ENCODE assay signal across 30 cellular contexts in the genomic region with DNA sequence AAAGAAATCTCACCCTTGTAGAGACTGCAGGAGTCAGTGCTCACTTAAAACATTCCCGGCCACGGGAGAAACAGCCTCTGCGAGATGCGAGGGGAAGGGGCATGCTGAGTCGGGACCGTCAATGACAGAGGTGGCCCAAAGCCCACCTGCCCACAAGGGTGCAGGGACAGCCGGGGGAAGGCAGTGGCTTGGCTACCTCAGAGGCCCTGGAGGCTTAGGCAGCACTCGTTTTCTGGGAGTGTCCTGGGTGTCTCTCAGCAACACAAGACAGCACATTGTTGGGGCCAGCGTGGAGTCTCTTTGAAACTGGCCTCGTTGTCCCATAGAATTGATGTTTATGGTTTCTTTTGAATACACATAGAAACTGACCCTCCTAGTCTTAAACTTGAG. TPM values are rescaled to one million over a fixed set of nuclear protein-coding genes. Genes with fewer than 3 reads are reported as not detected.
A peak's percentile ranks its signal among the peaks of the same experiment; 100 is the strongest.
DNase-seq lines count a peak whose midpoint lies in the region; ATAC-seq, FAIRE-seq and TF ChIP-seq lines count a peak whose summit lies in the region.
"Had no signal": no experiment of that assay in that cellular context is flagged by ENCODE, and none has a peak within 500 bp of the region (broad histone marks: within the 10 kb centered on the region; RNA-seq: fewer than 3 reads in every experiment).

No MANE protein-coding gene starts in this region.

- TF ChIP-seq CTCF in HepG2 (CRISPR knock-in tag; IDR thresholded peaks at IDR 0.05): no peak
- no peak for TF ChIP-seq CTCF in right lobe of liver (IDR thresholded peaks at IDR 0.05)
- no peak for TF ChIP-seq CTCF in A549 (IDR thresholded peaks at IDR 0.05)
- TF ChIP-seq CTCF in esophagus muscularis mucosa (IDR thresholded peaks at IDR 0.05): no peak
- TF ChIP-seq CTCF in brain microvascular endothelial cell (IDR thresholded peaks at IDR 0.05; ENCODE audit: low read depth, low read length, missing control alignments): no peak

- H4K20me1 ChIP-seq in HepG2 (ENCODE audit: insufficient read depth, low read length): no peaks in the 10 kb centered on the region
- H4K20me1 ChIP-seq: BLaER1 had no signal

- no peak for TF ChIP-seq EP300 in HepG2 (IDR thresholded peaks at IDR 0.05; ENCODE audit: low read depth in 2 of 2, low read length in 2 of 2)
- TF ChIP-seq EP300 in HepG2 (CRISPR knock-in tag; IDR thresholded peaks at IDR 0.05; ENCODE audit: borderline replicate concordance): no peak
- no peak for TF ChIP-seq EP300 in A549 (IDR thresholded peaks at IDR 0.05)
- TF ChIP-seq EP300 in esophagus muscularis mucosa (IDR thresholded peaks at IDR 0.05): no peak

- BruUV-seq in HepG2 (replicated peaks; lab: Mats Ljungman, UMichigan): no TSS peak

- H3K27ac ChIP-seq in HepG2 (ENCODE audit: extremely low read length, insufficient read depth, low read length) (no peak overlapping the region), right lobe of liver (no peak overlapping the region), A549 (no peak overlapping the region), esophagus muscularis mucosa (replicated peaks in 1 of 4) (no peak overlapping the region), brain microvascular endothelial cell (no peak overlapping the region)
- H3K27ac ChIP-seq: BLaER1 had no signal

- in situ Hi-C loops in HepG2 (cut with HindIII; ENCODE audit: extremely low pct_ligation_motif_present, low pct_unique_long_range_greater_than_20kb) (no loop called here), brain microvascular endothelial cell (cut with HindIII; ENCODE audit: low pct_ligation_motif_present, low sequenced_read_pairs) (no loop called here)

- no peaks in the 10 kb centered on the region for H3K36me3 ChIP-seq in HepG2 (replicated peaks in 1 of 2; ENCODE audit: control insufficient read depth in 1 of 2, insufficient read depth in 2 of 2, low read length in 2 of 2)
- H3K36me3 ChIP-seq in right lobe of liver: no peaks in the 10 kb centered on the region
- H3K36me3 ChIP-seq in esophagus muscularis mucosa: no peaks in the 10 kb centered on the region
- no peaks in the 10 kb centered on the region for H3K36me3 ChIP-seq in H7 (replicated peaks; ENCODE audit: control insufficient read depth, insufficient read depth, low read length)
- H3K36me3 ChIP-seq in brain microvascular endothelial cell (replicated peaks): no peaks in the 10 kb centered on the region
- H3K36me3 ChIP-seq: BE2C, BLaER1 had no signal

- no peaks in the 10 kb centered on the region for H3K79me2 ChIP-seq in HepG2 (ENCODE audit: insufficient read depth, low read length)

- no peak for FAIRE-seq in HepG2 (lab: Jason Lieb, UNC)
- FAIRE-seq in A549 (lab: Jason Lieb, UNC): no peak
- FAIRE-seq: A204.1, GM12878, GM12892, GM18507, GM19239 had no signal

- H3K4me2 ChIP-seq in HepG2 (ENCODE audit: low read depth, low read length) (no peak overlapping the region), A549 (no peak overlapping the region)
- H3K4me2 ChIP-seq: BLaER1 had no signal

- intact Hi-C loops in HepG2 (cut with micrococcal nuclease; ENCODE audit: unreplicated experiment): no loop called here
- intact Hi-C loops in right lobe of liver (cut with DNase I): no loop called here
- intact Hi-C loops in esophagus muscularis mucosa (cut with DNase I): no loop called here

- CTCF ChIA-PET in HepG2 (lab: Yijun Ruan, JAX; ENCODE audit: low intra/inter-chr PET ratio, low total read pairs): no interaction called here
- CTCF ChIA-PET in A549 (lab: Yijun Ruan, JAX): no interaction called here

- no peak for TF ChIP-seq POLR2A in HepG2 (IDR thresholded peaks at IDR 0.05; ENCODE audit: insufficient read depth in 1 of 2, low read depth in 2 of 2, low read length in 2 of 2)
- no peak for TF ChIP-seq POLR2A in right lobe of liver (IDR thresholded peaks at IDR 0.05)
- no peak for TF ChIP-seq POLR2A in A549 (IDR thresholded peaks at IDR 0.05; ENCODE audit: low read length)
- TF ChIP-seq POLR2A in esophagus muscularis mucosa (IDR thresholded peaks at IDR 0.05; ENCODE audit: low read depth): no peak

- H3K4me3 ChIP-seq in HepG2 (replicated peaks in 1 of 3; ENCODE audit: insufficient read depth in 1 of 3, low read depth in 2 of 3, low read length in 3 of 3): no peak overlapping the region
- no peak overlapping the region for H3K4me3 ChIP-seq in right lobe of liver
- H3K4me3 ChIP-seq in A549: no peak overlapping the region
- H3K4me3 ChIP-seq in esophagus muscularis mucosa: no peak overlapping the region
- H3K4me3 ChIP-seq in H7 (ENCODE audit: insufficient read depth, low read depth, low read length): no peak overlapping the region
- H3K4me3 ChIP-seq in brain microvascular endothelial cell (ENCODE audit: low read depth, low read length): no peak overlapping the region
- H3K4me3 ChIP-seq: BLaER1, GM12878 had no signal

- no peaks in the 10 kb centered on the region for H3K9me3 ChIP-seq in HepG2 (ENCODE audit: low read length)
- H3K9me3 ChIP-seq in right lobe of liver: no peaks in the 10 kb centered on the region
- no peaks in the 10 kb centered on the region for H3K9me3 ChIP-seq in A549
- H3K9me3 ChIP-seq in esophagus muscularis mucosa: no peaks in the 10 kb centered on the region
- H3K9me3 ChIP-seq: BE2C, BLaER1 had no signal

- ATAC-seq in HepG2 (0 out of 3 replicates have a peak, but pooled peaks have one; percentile 31), right lobe of liver (no peak), A549 (peak; percentile 21 to 60; a peak in 3 of 6 replicates)
- ATAC-seq: GM12878 had no signal

- DNase-seq in HepG2 (ENCODE audit: low spot score) (no peak), right lobe of liver (no peak), A549 (ENCODE audit: low read depth in 1 of 2, low spot score in 1 of 2) (no peak), AG08396 (ENCODE audit: low spot score) (peak; percentile 4), esophagus muscularis mucosa (ENCODE audit: extremely low spot score) (peak; percentile 53), H7 (no peak), brain microvascular endothelial cell (no peak)
- DNase-seq: 8988T; BE2C; C1 segment of cervical spinal cord; CD4-positive, alpha-beta memory T cell; CD4-positive, CD25-positive, alpha-beta regulatory T cell; CD8-positive, alpha-beta memory T cell; COR-L47; DMS 273 treated with DMSO at 0.1 percent for 48 hours; DMS153; DMS53; DMS79; DND-41; EL; GDM1 had no signal

- H2AFZ ChIP-seq in HepG2 (ENCODE audit: low read length): no peak overlapping the region

- POLR2A ChIA-PET in HepG2 (lab: Yijun Ruan, JAX) (no interaction called here), A549 (lab: Yijun Ruan, JAX) (no interaction called here)

- WGBS in HepG2 (ENCODE audit: low lambda C conversion rate): 11% methylated on average over 8 of the region's 10 CpGs
- WGBS in right lobe of liver (ENCODE audit: insufficient coverage, low coverage, low lambda C conversion rate, missing lambda C conversion rate): 35% methylated on average over 5 of the region's 10 CpGs
- 21% methylated on average over 10 of the region's 10 CpGs for WGBS in A549 (ENCODE audit: missing lambda C conversion rate)
- WGBS in esophagus muscularis mucosa: 74% methylated on average over 8 of the region's 10 CpGs

- H3K4me1 ChIP-seq in HepG2 (ENCODE audit: insufficient read depth, low read length): no peaks in the 10 kb centered on the region
- no peaks in the 10 kb centered on the region for H3K4me1 ChIP-seq in right lobe of liver
- H3K4me1 ChIP-seq in A549: no peaks in the 10 kb centered on the region
- H3K4me1 ChIP-seq in esophagus muscularis mucosa: no peaks in the 10 kb centered on the region
- H3K4me1 ChIP-seq: BE2C, BLaER1 had no signal

- H3K9ac ChIP-seq in HepG2 (ENCODE audit: insufficient read depth, low read depth, low read length): no peak overlapping the region
- H3K9ac ChIP-seq: BLaER1 had no signal

- H3K27me3 ChIP-seq in HepG2 (ENCODE audit: control insufficient read depth in 1 of 2, insufficient read depth in 2 of 2, low read length in 2 of 2) (peaks cover 3 to 28% of the 10 kb centered on the region in 2 experiments; a peak in 3 of 5 replicates), right lobe of liver (no peaks in the 10 kb centered on the region), esophagus muscularis mucosa (peaks cover 0 to 48% (median 0%) of the 10 kb centered on the region in 4 donors), H7 (ENCODE audit: control insufficient read depth, insufficient read depth, low read length) (no peaks in the 10 kb centered on the region), brain microvascular endothelial cell (replicated peaks) (no peaks in the 10 kb centered on the region)
- H3K27me3 ChIP-seq: BLaER1 had no signal

- TF ChIP-seq RAD21 in HepG2 (CRISPR knock-in tag; IDR thresholded peaks at IDR 0.05): no peak
- no peak for TF ChIP-seq RAD21 in A549 (conservative IDR thresholded peaks at IDR 0.05 in 1 of 2, IDR thresholded peaks at IDR 0.05 in 1 of 2)

RNA-seq across cellular contexts. Expression of a gene that starts 25.6 kb away (rescaled TPM):
- not detected in 2 replicates for total RNA-seq in HepG2 (2016; rRNA removed; fragmentation: Illumina TruSeq; extraction: Trizol)
- total RNA-seq in HepG2 (2016; cell fraction: cytosol; rRNA removed; fragmentation: Illumina TruSeq; extraction: Trizol; ENCODE audit: low read depth): not detected in 2 replicates
- not detected in 2 replicates for total RNA-seq in HepG2 (2016; cell fraction: insoluble cytoplasmic fraction; rRNA removed; fragmentation: Illumina TruSeq; extraction: Trizol)
- total RNA-seq in HepG2 (2016; cell fraction: membrane; rRNA removed; fragmentation: Illumina TruSeq; extraction: Trizol): not detected in 2 replicates
- total RNA-seq in HepG2 (2016; cell fraction: nucleus; rRNA removed; fragmentation: Illumina TruSeq; extraction: Trizol): not detected in 2 replicates
- not detected in 2 replicates for polyA plus RNA-seq in HepG2 (2011; rRNA removed)
- polyA plus RNA-seq in HepG2 (2011; cell fraction: cytosol; rRNA removed): not detected in 2 replicates
- polyA plus RNA-seq in HepG2 (2011; cell fraction: nucleus; rRNA removed): not detected in 2 replicates
- polyA plus RNA-seq in HepG2 (2012): 0.19 TPM in 1 of 2 replicates, not detected in the other
- polyA plus RNA-seq in HepG2 (2016; cell fraction: cytosol; fragmentation: Illumina TruSeq; extraction: Trizol; ENCODE audit: low read depth): not detected in 2 replicates
- not detected in 2 replicates for polyA plus RNA-seq in HepG2 (2016; cell fraction: insoluble cytoplasmic fraction; fragmentation: Illumina TruSeq; extraction: Trizol; ENCODE audit: low read depth)
- polyA plus RNA-seq in HepG2 (2016; cell fraction: membrane; fragmentation: Illumina TruSeq; extraction: Trizol; ENCODE audit: low read depth): not detected in 2 replicates
- polyA plus RNA-seq in HepG2 (2016; cell fraction: nucleus; fragmentation: Illumina TruSeq; extraction: Trizol; ENCODE audit: insufficient read depth, low read depth): not detected in 2 replicates
- polyA minus RNA-seq in HepG2 (2011; rRNA and poly(A)+ RNA removed; ENCODE audit: low replicate concordance): not detected in 2 replicates
- polyA minus RNA-seq in HepG2 (2011; cell fraction: cytosol; rRNA and poly(A)+ RNA removed): not detected in 2 replicates
- polyA minus RNA-seq in HepG2 (2011; cell fraction: nucleus; rRNA and poly(A)+ RNA removed): not detected in 2 replicates
- total RNA-seq in right lobe of liver: 1 to 10 TPM in 4 of 6 experiments, under 1 TPM in 1, not detected in 1; 0.37 to 4.1 (median 2.2) TPM
- polyA plus RNA-seq in A549 (2011; rRNA removed): not detected in 2 replicates
- polyA plus RNA-seq in A549 (2012; cell fraction: cytosol; rRNA removed): not detected in 2 replicates
- polyA plus RNA-seq in A549 (2012; cell fraction: nucleus; rRNA removed): not detected in 2 replicates
- not detected in 3 replicates for polyA plus RNA-seq in A549 (2017; fragmentation: RNase III; extraction: RNeasy Plus Mini Kit Qiagen cat#74134 plus additional on column Dnase treatment)
- not detected in 2 replicates for polyA minus RNA-seq in A549 (2011; rRNA and poly(A)+ RNA removed)
- 1 to 10 TPM in 1 of 4 donors, under 1 TPM in 1, not detected in 2; 0.50 to 10.0 TPM for total RNA-seq in esophagus muscularis mucosa
- not detected in 2 replicates for total RNA-seq in H7 (2014; rRNA removed; shearing (Covaris generic))
- total RNA-seq: G401, GM12878 had no signal
- polyA plus RNA-seq: CD14-positive monocyte, GM12878 had no signal

RNA-seq across cellular contexts. Expression of a gene that starts 35.6 kb away (rescaled TPM):
- not detected in 2 replicates for total RNA-seq in HepG2 (2016; rRNA removed; fragmentation: Illumina TruSeq; extraction: Trizol)
- not detected in 2 replicates for total RNA-seq in HepG2 (2016; cell fraction: cytosol; rRNA removed; fragmentation: Illumina TruSeq; extraction: Trizol; ENCODE audit: low read depth)
- not detected in 2 replicates for total RNA-seq in HepG2 (2016; cell fraction: insoluble cytoplasmic fraction; rRNA removed; fragmentation: Illumina TruSeq; extraction: Trizol)
- not detected in 2 replicates for total RNA-seq in HepG2 (2016; cell fraction: membrane; rRNA removed; fragmentation: Illumina TruSeq; extraction: Trizol)
- not detected in 2 replicates for total RNA-seq in HepG2 (2016; cell fraction: nucleus; rRNA removed; fragmentation: Illumina TruSeq; extraction: Trizol)
- not detected in 2 replicates for polyA plus RNA-seq in HepG2 (2011; rRNA removed)
- polyA plus RNA-seq in HepG2 (2011; cell fraction: cytosol; rRNA removed): not detected in 2 replicates
- polyA plus RNA-seq in HepG2 (2011; cell fraction: nucleus; rRNA removed): not detected in 2 replicates
- not detected in 2 replicates for polyA plus RNA-seq in HepG2 (2012)
- polyA plus RNA-seq in HepG2 (2016; cell fraction: cytosol; fragmentation: Illumina TruSeq; extraction: Trizol; ENCODE audit: low read depth): not detected in 2 replicates
- polyA plus RNA-seq in HepG2 (2016; cell fraction: insoluble cytoplasmic fraction; fragmentation: Illumina TruSeq; extraction: Trizol; ENCODE audit: low read depth): not detected in 2 replicates
- polyA plus RNA-seq in HepG2 (2016; cell fraction: membrane; fragmentation: Illumina TruSeq; extraction: Trizol; ENCODE audit: low read depth): not detected in 2 replicates
- not detected in 2 replicates for polyA plus RNA-seq in HepG2 (2016; cell fraction: nucleus; fragmentation: Illumina TruSeq; extraction: Trizol; ENCODE audit: insufficient read depth, low read depth)
- 0.54 TPM in 1 of 2 replicates, not detected in the other for polyA minus RNA-seq in HepG2 (2011; rRNA and poly(A)+ RNA removed; ENCODE audit: low replicate concordance)
- not detected in 2 replicates for polyA minus RNA-seq in HepG2 (2011; cell fraction: cytosol; rRNA and poly(A)+ RNA removed)
- polyA minus RNA-seq in HepG2 (2011; cell fraction: nucleus; rRNA and poly(A)+ RNA removed): not detected in 2 replicates
- not detected for total RNA-seq in right lobe of liver
- 0.05 TPM in 1 of 2 replicates, not detected in the other for polyA plus RNA-seq in A549 (2011; rRNA removed)
- polyA plus RNA-seq in A549 (2012; cell fraction: cytosol; rRNA removed): 0.03 and 0.06 TPM in 2 replicates
- polyA plus RNA-seq in A549 (2012; cell fraction: nucleus; rRNA removed): not detected in 2 replicates
- not detected in 3 replicates for polyA plus RNA-seq in A549 (2017; fragmentation: RNase III; extraction: RNeasy Plus Mini Kit Qiagen cat#74134 plus additional on column Dnase treatment)
- polyA minus RNA-seq in A549 (2011; rRNA and poly(A)+ RNA removed): 0.49 TPM in 1 of 2 replicates, not detected in the other
- not detected for total RNA-seq in esophagus muscularis mucosa
- 0.45 TPM in 1 of 2 replicates, not detected in the other for total RNA-seq in H7 (2014; rRNA removed; shearing (Covaris generic))
- total RNA-seq: CD4-positive, alpha-beta memory T cell; CD4-positive, CD25-positive, alpha-beta regulatory T cell; Daoy; G401; GM12878 had no signal
- polyA plus RNA-seq: CD14-positive monocyte; CD4-positive, alpha-beta memory T cell; CD4-positive, CD25-positive, alpha-beta regulatory T cell; CD8-positive, alpha-beta memory T cell; GM12878 had no signal

Comparison
In these comparisons a context has a peak if more than half of its experiments do, and no peak if none do; other contexts are left out.
1. ATAC-seq: peak in HepG2 (single experiment) and A549 (2 of 2); none in right lobe of liver (0 of 4).
2. DNase-seq: peak in AG08396 (single experiment) and esophagus muscularis mucosa (single experiment); none in HepG2 (single experiment), right lobe of liver (0 of 3), A549 (0 of 2), H7 (single experiment) and brain microvascular endothelial cell (single experiment).